Comparison of ENCODE assay signal across 11 cellular contexts in the genomic region with DNA sequence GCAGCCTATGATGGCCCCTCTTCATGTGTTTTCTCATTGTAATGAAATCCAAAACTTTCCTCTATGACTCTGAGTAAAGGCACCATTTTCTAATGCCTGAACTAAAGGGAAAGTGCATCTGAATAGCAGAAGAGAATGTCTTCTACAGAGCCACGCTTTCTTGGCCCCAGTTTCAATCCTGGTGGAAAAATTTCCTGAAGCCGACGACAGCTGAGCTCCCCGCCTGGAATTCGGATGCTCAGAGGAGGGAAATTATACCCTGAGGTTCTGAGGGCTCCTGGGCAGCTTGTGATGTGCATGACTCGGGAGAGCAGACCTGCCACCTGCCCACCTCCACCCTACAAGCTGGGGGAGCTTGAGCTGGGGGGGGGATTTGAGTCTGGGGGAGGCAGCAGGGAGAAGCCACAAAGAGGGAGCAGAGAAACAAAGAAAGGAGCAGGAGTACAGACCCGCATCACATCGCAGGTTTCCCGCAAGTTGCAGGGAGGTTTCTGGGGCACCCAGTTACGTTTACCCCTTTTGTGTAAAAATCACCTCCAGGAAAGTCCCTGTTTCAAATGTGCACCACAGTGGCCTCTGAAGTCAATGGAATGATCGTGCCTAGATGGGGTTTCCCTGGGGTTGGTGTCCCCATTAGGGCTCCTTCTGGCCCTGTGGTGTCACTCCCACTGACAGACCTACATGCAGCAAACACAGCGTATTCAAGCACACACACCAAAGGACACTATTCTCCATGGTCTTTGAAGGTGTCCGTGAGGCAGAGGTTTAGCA.
A peak's percentile ranks its signal among the peaks of the same experiment; 100 is the strongest.
DNase-seq lines count a peak whose midpoint lies in the region; ATAC-seq and TF ChIP-seq lines count a peak whose summit lies in the region.
"Had no signal": no experiment of that assay in that cellular context is flagged by ENCODE, and none has a peak within 500 bp of the region (broad histone marks: within the 10 kb centered on the region; RNA-seq: fewer than 3 reads in every experiment).

No MANE protein-coding gene starts in this region.

- H3K79me2 ChIP-seq in GM23338 (replicated peaks; ENCODE audit: insufficient read depth), result no peaks in the 10 kb centered on the region

- H3K4me1 ChIP-seq in GM23338 (ENCODE audit: insufficient read depth), result peaks cover 3% of the 10 kb centered on the region; the same call in 1 of the 2 replicates
- H3K4me1 ChIP-seq: A549 had no signal

- no peaks in the 10 kb centered on the region for H4K20me1 ChIP-seq in GM23338 (replicated peaks; ENCODE audit: insufficient read depth)

- no peak overlapping the region for H3K4me3 Mint-ChIP-seq in activated CD4-positive, alpha-beta T cell treated with anti-CD3 and anti-CD28 coated beads for 36 hours
- no peak overlapping the region for H3K4me3 Mint-ChIP-seq in activated CD4-positive, alpha-beta T cell treated with anti-CD3 and anti-CD28 coated beads, Interleukin-2, amount 10 ng/mL, durations not matched to agents 7 days and 5 days
- no peak overlapping the region for H3K4me3 Mint-ChIP-seq in GM23338

- H2AFZ ChIP-seq in GM23338, result peak overlapping the region; percentile 96

- H3K4me3 ChIP-seq in GM23338, result no peak overlapping the region
- H3K4me3 ChIP-seq: A549, ovary had no signal

- H3F3A ChIP-seq in GM23338 (replicated peaks; ENCODE audit: low read depth), result no peaks in the 10 kb centered on the region

- POLR2A ChIA-PET in activated CD4-positive, alpha-beta T cell treated with anti-CD3 and anti-CD28 coated beads for 36 hours (lab: Charles Lee), result no interaction called here
- POLR2A ChIA-PET in activated CD4-positive, alpha-beta T cell treated with anti-CD3 and anti-CD28 coated beads, Interleukin-2, amount 10 ng/mL, durations not matched to agents 7 days and 5 days (lab: Charles Lee), result interaction anchor here (0.6 kb wide), 1 partner anchor 153 kb away, joined by 4 read pairs; no protein-coding TSS in a partner anchor

- no peaks in the 10 kb centered on the region for H3K9me3 Mint-ChIP-seq in activated CD4-positive, alpha-beta T cell treated with anti-CD3 and anti-CD28 coated beads for 36 hours (ENCODE audit: low read depth)
- peaks cover 4% of the 10 kb centered on the region for H3K9me3 Mint-ChIP-seq in activated CD4-positive, alpha-beta T cell treated with anti-CD3 and anti-CD28 coated beads, Interleukin-2, amount 10 ng/mL, durations not matched to agents 7 days and 5 days
- peaks cover 15% of the 10 kb centered on the region for H3K9me3 Mint-ChIP-seq in GM23338

- no peak overlapping the region for H3K4me2 ChIP-seq in GM23338
- H3K4me2 ChIP-seq: A549 had no signal

- H3K9me2 ChIP-seq in GM23338 (ENCODE audit: insufficient read depth), result no peaks in the 10 kb centered on the region

- no peaks in the 10 kb centered on the region for H3K36me3 Mint-ChIP-seq in activated CD4-positive, alpha-beta T cell treated with anti-CD3 and anti-CD28 coated beads for 36 hours (ENCODE audit: low read depth)
- peaks cover 2% of the 10 kb centered on the region for H3K36me3 Mint-ChIP-seq in activated CD4-positive, alpha-beta T cell treated with anti-CD3 and anti-CD28 coated beads, Interleukin-2, amount 10 ng/mL, durations not matched to agents 7 days and 5 days (ENCODE audit: low read depth)
- H3K36me3 Mint-ChIP-seq in GM23338 (ENCODE audit: low read depth), result peaks cover 3% of the 10 kb centered on the region; the same call in 1 of the 3 replicates

- no peaks in the 10 kb centered on the region for H3K27me3 ChIP-seq in GM23338 (ENCODE audit: insufficient read depth)
- H3K27me3 ChIP-seq: ovary had no signal

- no peak for TF ChIP-seq CTCF in GM23338 (conservative IDR thresholded peaks at IDR 0.05; ENCODE audit: low read depth in 2 of 2)

- H3K27me3 Mint-ChIP-seq in activated CD4-positive, alpha-beta T cell treated with anti-CD3 and anti-CD28 coated beads for 36 hours, result peaks cover 20% of the 10 kb centered on the region
- peaks cover 4% of the 10 kb centered on the region for H3K27me3 Mint-ChIP-seq in activated CD4-positive, alpha-beta T cell treated with anti-CD3 and anti-CD28 coated beads, Interleukin-2, amount 10 ng/mL, durations not matched to agents 7 days and 5 days
- H3K27me3 Mint-ChIP-seq in GM23338 (ENCODE audit: insufficient read depth, low read depth, poor library complexity), result peaks cover 6% of the 10 kb centered on the region

- peaks cover 17% of the 10 kb centered on the region for H3K4me1 Mint-ChIP-seq in activated CD4-positive, alpha-beta T cell treated with anti-CD3 and anti-CD28 coated beads for 36 hours
- peaks cover 4% of the 10 kb centered on the region for H3K4me1 Mint-ChIP-seq in activated CD4-positive, alpha-beta T cell treated with anti-CD3 and anti-CD28 coated beads, Interleukin-2, amount 10 ng/mL, durations not matched to agents 7 days and 5 days
- H3K4me1 Mint-ChIP-seq in GM23338, result peaks cover 4% of the 10 kb centered on the region

- peak; percentile 56 for DNase-seq in activated CD4-positive, alpha-beta T cell treated with anti-CD3 and anti-CD28 coated beads for 36 hours
- DNase-seq in activated CD4-positive, alpha-beta T cell treated with anti-CD3 and anti-CD28 coated beads, Interleukin-2, amount 10 ng/mL, durations not matched to agents 7 days and 5 days, result no peak
- DNase-seq in GM23338 (ENCODE audit: low spot score) (no peak), T-helper 9 cell (peak; percentile 11), substantia nigra (lab: John Stamatoyannopoulos, UW) (no peak), posterior vena cava (ENCODE audit: low spot score) (no peak), AG08396 (ENCODE audit: low spot score) (no peak)
- peak; percentile 44 for DNase-seq in stimulated activated CD4-positive, alpha-beta T cell treated with anti-CD3 and anti-CD28 coated beads, Interleukin-15, amount 100 ng/mL, for 24 hours
- DNase-seq: ovary, SHP77 treated with DMSO at 0.1 percent for 48 hours had no signal

- ATAC-seq in activated CD4-positive, alpha-beta T cell treated with anti-CD3 and anti-CD28 coated beads for 36 hours, result peak; percentile 80
- ATAC-seq in GM23338, result peak; percentile 37; the same call in 2 of the 3 replicates
- ATAC-seq: A549 had no signal

- intact Hi-C loops in activated CD4-positive, alpha-beta T cell treated with anti-CD3 and anti-CD28 coated beads for 36 hours (cut with DNase I, micrococcal nuclease), result no loop called here
- intact Hi-C loops in posterior vena cava (cut with DNase I), result no loop called here

- CTCF ChIA-PET in activated CD4-positive, alpha-beta T cell treated with anti-CD3 and anti-CD28 coated beads for 36 hours (lab: Charles Lee), result interaction anchor here (1.0 to 1.3 kb wide), 4 partner anchors 14 to 33 kb away, joined by 3 to 4 read pairs (median 4); no protein-coding TSS in a partner anchor
- CTCF ChIA-PET in activated CD4-positive, alpha-beta T cell treated with anti-CD3 and anti-CD28 coated beads, Interleukin-2, amount 10 ng/mL, durations not matched to agents 7 days and 5 days (lab: Charles Lee), result interaction anchor here (0.7 to 4.0 kb wide), 5 partner anchors 15 to 155 kb away, joined by 3 to 21 read pairs (median 3); no protein-coding TSS in a partner anchor

- no peak overlapping the region for H3K27ac ChIP-seq in GM23338 (ENCODE audit: low read depth)
- no peak overlapping the region for H3K27ac ChIP-seq in substantia nigra (ENCODE audit: low read depth, low read length, poor library complexity, severe bottlenecking)
- H3K27ac ChIP-seq: A549, ovary had no signal

- no peaks in the 10 kb centered on the region; the same call in 1 of the 2 replicates for H3K36me3 ChIP-seq in GM23338 (ENCODE audit: insufficient read depth)
- H3K36me3 ChIP-seq: ovary had no signal

- H3K27ac Mint-ChIP-seq in activated CD4-positive, alpha-beta T cell treated with anti-CD3 and anti-CD28 coated beads for 36 hours, result peak overlapping the region; percentile 55
- no peak overlapping the region for H3K27ac Mint-ChIP-seq in activated CD4-positive, alpha-beta T cell treated with anti-CD3 and anti-CD28 coated beads, Interleukin-2, amount 10 ng/mL, durations not matched to agents 7 days and 5 days
- H3K27ac Mint-ChIP-seq in GM23338, result no peak overlapping the region; the same call in 1 of the 2 replicates

TF ChIP-seq in GM23338, 12 proteins besides CTCF, POLR2A, EP300 and RAD21:
- no peak for TF ChIP-seq NANOG (IDR thresholded peaks at IDR 0.05; ENCODE audit: borderline replicate concordance)

Comparison
In these comparisons a context has a peak if more than half of its experiments do, and no peak if none do; other contexts are left out.
1. DNase-seq: peak in activated CD4-positive, alpha-beta T cell treated with anti-CD3 and anti-CD28 coated beads for 36 hours (single experiment), T-helper 9 cell (single experiment) and stimulated activated CD4-positive, alpha-beta T cell treated with anti-CD3 and anti-CD28 coated beads, Interleukin-15, amount 100 ng/mL, for 24 hours (single experiment); none in activated CD4-positive, alpha-beta T cell treated with anti-CD3 and anti-CD28 coated beads, Interleukin-2, amount 10 ng/mL, durations not matched to agents 7 days and 5 days (single experiment), GM23338 (single experiment), substantia nigra (0 of 49), posterior vena cava (single experiment) and AG08396 (single experiment).